ENCODE assay signal across 13 cellular contexts in the genomic region with DNA sequence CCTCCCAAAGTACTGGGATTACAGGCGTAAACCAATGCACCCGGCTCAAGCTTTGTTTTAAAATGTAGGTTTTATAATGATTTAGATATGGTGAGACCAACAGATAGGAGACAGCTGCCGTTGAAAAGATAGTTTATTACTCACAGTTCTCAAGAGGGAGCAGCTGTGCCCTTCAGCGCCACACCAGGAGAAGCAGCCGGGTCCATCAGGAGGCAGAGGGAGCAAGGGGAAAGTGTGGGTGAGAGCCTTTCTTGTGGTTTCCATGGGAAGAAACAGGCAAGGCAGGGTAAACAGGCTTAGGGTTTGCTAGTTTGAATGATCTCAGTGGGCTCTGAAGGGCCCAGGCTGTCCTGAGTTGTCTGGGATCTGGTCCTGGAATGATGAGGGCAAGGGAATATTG.
A peak's percentile ranks its signal among the peaks of the same experiment; 100 is the strongest.
DNase-seq lines count a peak whose midpoint lies in the region; ATAC-seq and TF ChIP-seq lines count a peak whose summit lies in the region.
"Had no signal": no experiment of that assay in that cellular context is flagged by ENCODE, and none has a peak within 500 bp of the region (broad histone marks: within the 10 kb centered on the region; RNA-seq: fewer than 3 reads in every experiment).

No MANE protein-coding gene starts in this region.

- H3K9me3 Mint-ChIP-seq in nephron progenitor cell: no peaks in the 10 kb centered on the region
- H3K9me3 Mint-ChIP-seq in activated CD4-positive, alpha-beta T cell treated with anti-CD3 and anti-CD28 coated beads, Interleukin-2, amount 10 ng/mL, durations not matched to agents 7 days and 5 days: peaks cover 3% of the 10 kb centered on the region
- H3K9me3 Mint-ChIP-seq: GM23338 had no signal

- ATAC-seq in stimulated activated naive CD8-positive, alpha-beta T cell treated with anti-CD3 and anti-CD28 coated beads, Interleukin-15, Interleukin-2, amounts not matched to agents 100 U/mL and 50 U/mL, for 24 hours: no peak
- ATAC-seq: A549, GM12878, GM23338 had no signal

- peaks cover 30% of the 10 kb centered on the region for H3K4me1 Mint-ChIP-seq in nephron progenitor cell
- no peaks in the 10 kb centered on the region for H3K4me1 Mint-ChIP-seq in activated CD4-positive, alpha-beta T cell treated with anti-CD3 and anti-CD28 coated beads, Interleukin-2, amount 10 ng/mL, durations not matched to agents 7 days and 5 days
- H3K4me1 Mint-ChIP-seq: CD4-positive, alpha-beta memory T cell; GM23338 had no signal

- H3K4me3 Mint-ChIP-seq in nephron progenitor cell: no peak overlapping the region
- no peak overlapping the region for H3K4me3 Mint-ChIP-seq in activated CD4-positive, alpha-beta T cell treated with anti-CD3 and anti-CD28 coated beads, Interleukin-2, amount 10 ng/mL, durations not matched to agents 7 days and 5 days
- H3K4me3 Mint-ChIP-seq: CD4-positive, alpha-beta memory T cell; GM23338 had no signal

- H3K36me3 Mint-ChIP-seq in nephron progenitor cell (ENCODE audit: low read depth): no peaks in the 10 kb centered on the region
- H3K36me3 Mint-ChIP-seq in activated CD4-positive, alpha-beta T cell treated with anti-CD3 and anti-CD28 coated beads, Interleukin-2, amount 10 ng/mL, durations not matched to agents 7 days and 5 days (ENCODE audit: low read depth): no peaks in the 10 kb centered on the region
- H3K36me3 Mint-ChIP-seq: CD4-positive, alpha-beta memory T cell had no signal

- H3K27me3 Mint-ChIP-seq in nephron progenitor cell (ENCODE audit: low read depth, poor library complexity): peaks cover 7% of the 10 kb centered on the region
- no peaks in the 10 kb centered on the region for H3K27me3 Mint-ChIP-seq in activated CD4-positive, alpha-beta T cell treated with anti-CD3 and anti-CD28 coated beads, Interleukin-2, amount 10 ng/mL, durations not matched to agents 7 days and 5 days
- H3K27me3 Mint-ChIP-seq: CD4-positive, alpha-beta memory T cell had no signal

- POLR2A ChIA-PET in activated CD4-positive, alpha-beta T cell treated with anti-CD3 and anti-CD28 coated beads, Interleukin-2, amount 10 ng/mL, durations not matched to agents 7 days and 5 days (lab: Charles Lee): no interaction called here

- CTCF ChIA-PET in activated CD4-positive, alpha-beta T cell treated with anti-CD3 and anti-CD28 coated beads, Interleukin-2, amount 10 ng/mL, durations not matched to agents 7 days and 5 days (lab: Charles Lee): no interaction called here

- peak overlapping the region; percentile 61 for H3K27ac Mint-ChIP-seq in nephron progenitor cell
- H3K27ac Mint-ChIP-seq in activated CD4-positive, alpha-beta T cell treated with anti-CD3 and anti-CD28 coated beads, Interleukin-2, amount 10 ng/mL, durations not matched to agents 7 days and 5 days: no peak overlapping the region
- H3K27ac Mint-ChIP-seq: CD4-positive, alpha-beta memory T cell; GM23338 had no signal

- DNase-seq in SHP77 (lab: John Stamatoyannopoulos, UW) (peak; percentile 11 to 14), SHP77 treated with DMSO at 0.1 percent for 48 hours (lab: John Stamatoyannopoulos, UW) (no peak), NCI-H524 treated with DMSO at 0.1 percent for 48 hours (lab: John Stamatoyannopoulos, UW) (peak; percentile 23), nephron progenitor cell (no peak)
- no peak for DNase-seq in activated CD4-positive, alpha-beta T cell treated with anti-CD3 and anti-CD28 coated beads, Interleukin-2, amount 10 ng/mL, durations not matched to agents 7 days and 5 days
- no peak for DNase-seq in stimulated activated naive CD8-positive, alpha-beta T cell treated with anti-CD3 and anti-CD28 coated beads, Interleukin-15, Interleukin-2, amounts not matched to agents 100 U/mL and 50 U/mL, for 24 hours
- DNase-seq: BE2C; CD4-positive, alpha-beta memory T cell; H7; IMR-90 had no signal

- no peak for TF ChIP-seq CTCF in nephron progenitor cell (IDR thresholded peaks at IDR 0.05)

Comparison
In these comparisons a context has a peak if more than half of its experiments do, and no peak if none do; other contexts are left out.
1. DNase-seq: peak in SHP77 (2 of 2) and NCI-H524 treated with DMSO at 0.1 percent for 48 hours (single experiment); none in SHP77 treated with DMSO at 0.1 percent for 48 hours (single experiment), nephron progenitor cell (single experiment), activated CD4-positive, alpha-beta T cell treated with anti-CD3 and anti-CD28 coated beads, Interleukin-2, amount 10 ng/mL, durations not matched to agents 7 days and 5 days (single experiment) and stimulated activated naive CD8-positive, alpha-beta T cell treated with anti-CD3 and anti-CD28 coated beads, Interleukin-15, Interleukin-2, amounts not matched to agents 100 U/mL and 50 U/mL, for 24 hours (single experiment).